ENCODE assay signal across 7 cellular contexts in the genomic region with DNA sequence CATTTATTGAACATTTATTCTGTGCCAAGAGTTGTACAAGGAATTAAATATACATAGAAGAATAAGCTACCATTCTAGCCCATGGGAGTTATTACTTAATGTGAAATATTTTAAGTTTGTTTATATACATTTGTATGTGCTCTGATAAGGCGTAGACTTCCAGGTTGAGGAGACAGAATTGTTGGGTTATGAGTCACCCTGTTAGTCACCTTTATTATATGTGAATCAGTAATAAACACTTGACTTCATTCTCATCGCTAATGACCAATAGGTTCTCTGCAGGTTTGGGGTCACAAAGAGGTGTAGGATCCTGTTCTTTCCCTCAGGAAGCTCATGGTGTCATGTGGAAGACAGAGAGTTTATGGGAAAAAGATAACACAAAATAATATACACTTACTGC.
DNase-seq lines count a peak whose midpoint lies in the region; ATAC-seq, FAIRE-seq and TF ChIP-seq lines count a peak whose summit lies in the region.
"Not testable (repeated sequence)": the region's sequence is repeated elsewhere in the genome, so short reads cannot be mapped to it uniquely, and the experiment has no call there.

No MANE protein-coding gene starts in this region.

- H2BK20ac ChIP-seq in IMR-90 (ENCODE audit: low read depth, low read length) = not testable (repeated sequence)

- dilution Hi-C loops in IMR-90 (cut with HindIII; ENCODE audit: low sequenced_read_pairs, unreplicated experiment); endothelial cell of umbilical vein (cut with MboI; ENCODE audit: extremely low pct_ligation_motif_present, low sequenced_read_pairs); keratinocyte (cut with MboI; ENCODE audit: extremely low pct_ligation_motif_present, low sequenced_read_pairs): not testable (repeated sequence)

- not testable (repeated sequence) for H2AK9ac ChIP-seq in IMR-90 (replicated peaks; ENCODE audit: low read depth, low read length, poor library complexity)

- not testable (repeated sequence) for H3K4me3 ChIP-seq in A549; IMR-90 (ENCODE audit: insufficient read depth, low read depth, low read length); PC-9; RWPE2 (ENCODE audit: severe bottlenecking); endothelial cell of umbilical vein (replicated peaks in 1 of 3; ENCODE audit: insufficient read depth in 1 of 3, low read depth in 1 of 3, low read length in 3 of 3); keratinocyte (ENCODE audit: control insufficient read depth in 2 of 3, extremely low read depth in 1 of 3, insufficient read depth in 2 of 3, low read depth in 1 of 3, low read length in 3 of 3); lower lobe of right lung

- TF ChIP-seq EP300 in A549 (IDR thresholded peaks at IDR 0.05) = not testable (repeated sequence)

- H3K4me1 ChIP-seq in A549; IMR-90 (ENCODE audit: control insufficient read depth, insufficient read depth, low read length); RWPE2 (ENCODE audit: insufficient read depth, poor library complexity, severe bottlenecking); endothelial cell of umbilical vein (ENCODE audit: control insufficient read depth, extremely low read depth, insufficient read depth, low read length); keratinocyte (ENCODE audit: control insufficient read depth, extremely low read depth, insufficient read depth, low read length); lower lobe of right lung: not testable (repeated sequence)
- H3K4me1 ChIP-seq in PC-9 (replicated peaks; ENCODE audit: insufficient read depth) = peaks cover 23% of the 10 kb centered on the region

- not testable (repeated sequence) for H2BK5ac ChIP-seq in IMR-90 (ENCODE audit: low read depth, low read length, poor library complexity, severe bottlenecking)

- H3K27ac ChIP-seq in A549; IMR-90 (ENCODE audit: insufficient read depth, low read length); RWPE2 (ENCODE audit: poor library complexity, severe bottlenecking); endothelial cell of umbilical vein (ENCODE audit: insufficient read depth, low read depth, low read length); keratinocyte (ENCODE audit: control insufficient read depth, insufficient read depth, low read length); lower lobe of right lung: not testable (repeated sequence)
- peak overlapping the region; percentile 77; the same call in 1 of the 2 replicates for H3K27ac ChIP-seq in PC-9

- not testable (repeated sequence) for H3K18ac ChIP-seq in IMR-90 (ENCODE audit: low read depth, low read length)

- not testable (repeated sequence) for H3F3A ChIP-seq in PC-9 (ENCODE audit: insufficient read depth, low read depth)

- H3K79me1 ChIP-seq in IMR-90 (ENCODE audit: low read depth in 1 of 2, low read length in 2 of 2) = not testable (repeated sequence)

- H4K20me1 ChIP-seq in IMR-90 (ENCODE audit: insufficient read depth, low read length); PC-9 (ENCODE audit: insufficient read depth); endothelial cell of umbilical vein (replicated peaks; ENCODE audit: control insufficient read depth, extremely low read depth, insufficient read depth, low read length); keratinocyte (ENCODE audit: control insufficient read depth, extremely low read depth, insufficient read depth, low read length): not testable (repeated sequence)

- H3K4ac ChIP-seq in IMR-90 (ENCODE audit: low read depth, low read length) = not testable (repeated sequence)

- H3K14ac ChIP-seq in IMR-90 (replicated peaks; ENCODE audit: low read depth, low read length) = not testable (repeated sequence)

- H3K27me3 ChIP-seq in IMR-90 (ENCODE audit: control insufficient read depth, insufficient read depth, low read length); PC-9 (ENCODE audit: insufficient read depth, low read depth); RWPE2 (ENCODE audit: insufficient read depth, poor library complexity, severe bottlenecking); endothelial cell of umbilical vein (ENCODE audit: control insufficient read depth in 2 of 2, insufficient read depth in 2 of 2, low read length in 2 of 2); keratinocyte (ENCODE audit: control insufficient read depth, extremely low read depth, insufficient read depth, low read length); lower lobe of right lung (ENCODE audit: low read depth): not testable (repeated sequence)

- FAIRE-seq in A549 (lab: Jason Lieb, UNC) = not testable (repeated sequence)
- FAIRE-seq in endothelial cell of umbilical vein (lab: Jason Lieb, UNC) (peak; percentile 82), keratinocyte (lab: Jason Lieb, UNC) (peak; percentile 81)

- H2AFZ ChIP-seq in IMR-90 (replicated peaks; ENCODE audit: low read length, poor library complexity); PC-9; endothelial cell of umbilical vein (ENCODE audit: low read depth, low read length); keratinocyte (ENCODE audit: control insufficient read depth, low read length): not testable (repeated sequence)

- not testable (repeated sequence) for TF ChIP-seq RAD21 in A549 (conservative IDR thresholded peaks at IDR 0.05 in 1 of 2, IDR thresholded peaks at IDR 0.05 in 1 of 2); IMR-90 (IDR thresholded peaks at IDR 0.05; ENCODE audit: low read length)

- not testable (repeated sequence) for H3K4me2 ChIP-seq in A549; IMR-90 (ENCODE audit: low read depth, low read length); PC-9; endothelial cell of umbilical vein (ENCODE audit: insufficient read depth, low read length); keratinocyte (ENCODE audit: control insufficient read depth, extremely low read depth, insufficient read depth, low read depth, low read length)

- not testable (repeated sequence) for H3K36me3 ChIP-seq in IMR-90 (ENCODE audit: control insufficient read depth, insufficient read depth, low read length); PC-9 (ENCODE audit: low read depth); RWPE2 (ENCODE audit: low read depth); endothelial cell of umbilical vein (ENCODE audit: control insufficient read depth in 2 of 2, extremely low read depth in 1 of 2, insufficient read depth in 2 of 2, low read length in 2 of 2); keratinocyte (ENCODE audit: control insufficient read depth in 2 of 2, extremely low read depth in 1 of 2, insufficient read depth in 2 of 2, low read length in 2 of 2); lower lobe of right lung

- no CpG with 5 or more reads among the region's 2 CpGs for WGBS in A549 (ENCODE audit: missing lambda C conversion rate)
- no CpG with 5 or more reads among the region's 2 CpGs for WGBS in IMR-90 (ENCODE audit: extremely low coverage in 2 of 2, insufficient read length in 1 of 2), 2 experiments

- not testable (repeated sequence) for H3K9ac ChIP-seq in IMR-90 (ENCODE audit: low read depth, low read length); endothelial cell of umbilical vein (replicated peaks; ENCODE audit: extremely low read depth, insufficient read depth, low read length); keratinocyte (ENCODE audit: control insufficient read depth, extremely low read depth, insufficient read depth, low read length)

- POLR2A ChIA-PET in A549 (lab: Yijun Ruan, JAX); IMR-90 (lab: Charles Lee; ENCODE audit: unreplicated experiment); PC-9 (lab: Charles Lee; ENCODE audit: unreplicated experiment); endothelial cell of umbilical vein (lab: Charles Lee): not testable (repeated sequence)

- not testable (repeated sequence) for TF ChIP-seq POLR2A in A549 (IDR thresholded peaks at IDR 0.05; ENCODE audit: low read length); IMR-90 (IDR thresholded peaks at IDR 0.05; ENCODE audit: low read depth, low read length); endothelial cell of umbilical vein (IDR thresholded peaks at IDR 0.05; ENCODE audit: low read depth, low read length)

- DNase-seq in A549 (ENCODE audit: low read depth in 1 of 2, low spot score in 1 of 2); IMR-90; PC-9; RWPE2 (ENCODE audit: low spot score); endothelial cell of umbilical vein (ENCODE audit: low read depth, low spot score); keratinocyte (ENCODE audit: low read depth, low spot score); lower lobe of right lung: not testable (repeated sequence)

- not testable (repeated sequence) for H3K23ac ChIP-seq in IMR-90 (ENCODE audit: low read depth, low read length)

- TF ChIP-seq CTCF in A549 (IDR thresholded peaks at IDR 0.05); IMR-90 (conservative IDR thresholded peaks at IDR 0.05; ENCODE audit: low read depth, low read length); PC-9 (conservative IDR thresholded peaks at IDR 0.05); RWPE2 (IDR thresholded peaks at IDR 0.05; ENCODE audit: poor library complexity, severe bottlenecking); endothelial cell of umbilical vein (IDR thresholded peaks at IDR 0.05; ENCODE audit: extremely low read depth in 1 of 2, insufficient read depth in 1 of 2, low read depth in 1 of 2, low read length in 2 of 2); keratinocyte (optimal IDR thresholded peaks at IDR 0.05 in 1 of 3, IDR thresholded peaks at IDR 0.05 in 1 of 3, conservative IDR thresholded peaks at IDR 0.05 in 1 of 3; ENCODE audit: extremely low read depth in 1 of 3, insufficient read depth in 2 of 3, low read length in 3 of 3); lower lobe of right lung (IDR thresholded peaks at IDR 0.05): not testable (repeated sequence)

- not testable (repeated sequence) for H4K5ac ChIP-seq in IMR-90 (ENCODE audit: low read depth, low read length)

- intact Hi-C loops in IMR-90 (cut with micrococcal nuclease); PC-9 (cut with micrococcal nuclease; ENCODE audit: unreplicated experiment); endothelial cell of umbilical vein (cut with micrococcal nuclease); lower lobe of right lung (cut with DNase I): not testable (repeated sequence)

- BruUV-seq in IMR-90 (replicated peaks; lab: Mats Ljungman, UMichigan) = TSS peak; percentile 23
- not testable (repeated sequence) for BruUV-seq in PC-9 (replicated peaks; lab: Mats Ljungman, UMichigan); endothelial cell of umbilical vein (replicated peaks; lab: Mats Ljungman, UMichigan)

- H3K9me1 ChIP-seq in IMR-90 (ENCODE audit: insufficient read depth, low read length); endothelial cell of umbilical vein (replicated peaks; ENCODE audit: control insufficient read depth, extremely low read depth, insufficient read depth, low read length); keratinocyte (ENCODE audit: control insufficient read depth, extremely low read depth, insufficient read depth, low read length): not testable (repeated sequence)

- not testable (repeated sequence) for H2BK15ac ChIP-seq in IMR-90 (ENCODE audit: low read depth, low read length)

- ATAC-seq in A549 (peak; percentile 65 to 88; a peak in 5 of 6 replicates), IMR-90 (ENCODE audit: low read depth) (peak; percentile 63), RWPE2 (ENCODE audit: low read depth) (peak; percentile 88), lower lobe of right lung (peak; percentile 47 to 59)

- not testable (repeated sequence) for H2BK120ac ChIP-seq in IMR-90 (ENCODE audit: low read depth, low read length)

- H4K8ac ChIP-seq in IMR-90 (ENCODE audit: low read depth in 2 of 2, low read length in 2 of 2) = not testable (repeated sequence)

- H3K79me2 ChIP-seq in PC-9 (ENCODE audit: low read depth); endothelial cell of umbilical vein (ENCODE audit: control insufficient read depth, insufficient read depth, low read length); keratinocyte (ENCODE audit: control insufficient read depth, insufficient read depth, low read length): not testable (repeated sequence)

- in situ Hi-C loops in IMR-90 (cut with MboI; ENCODE audit: low sequenced_read_pairs) = not testable (repeated sequence)

- H3K56ac ChIP-seq in IMR-90 (ENCODE audit: extremely low read depth, insufficient read depth, low read length) = not testable (repeated sequence)

- H4K91ac ChIP-seq in IMR-90 (ENCODE audit: insufficient read depth, low read depth, low read length) = not testable (repeated sequence)

- H3K9me3 ChIP-seq in A549; IMR-90 (ENCODE audit: control insufficient read depth, insufficient read depth, low read length); PC-9 (ENCODE audit: insufficient read depth, low read depth); RWPE2 (ENCODE audit: severe bottlenecking); endothelial cell of umbilical vein (replicated peaks; ENCODE audit: control insufficient read depth, insufficient read depth, low read length); keratinocyte (ENCODE audit: control insufficient read depth, low read depth, low read length); lower lobe of right lung: not testable (repeated sequence)

- H2AK5ac ChIP-seq in IMR-90 (ENCODE audit: low read depth, low read length) = not testable (repeated sequence)

- CTCF ChIA-PET in A549 (lab: Yijun Ruan, JAX); IMR-90 (lab: Yijun Ruan, JAX); PC-9 (lab: Charles Lee); endothelial cell of umbilical vein (lab: Charles Lee): not testable (repeated sequence)

- H3K9me2 ChIP-seq in PC-9 (ENCODE audit: insufficient read depth) = not testable (repeated sequence)
